In the genomic region with DNA sequence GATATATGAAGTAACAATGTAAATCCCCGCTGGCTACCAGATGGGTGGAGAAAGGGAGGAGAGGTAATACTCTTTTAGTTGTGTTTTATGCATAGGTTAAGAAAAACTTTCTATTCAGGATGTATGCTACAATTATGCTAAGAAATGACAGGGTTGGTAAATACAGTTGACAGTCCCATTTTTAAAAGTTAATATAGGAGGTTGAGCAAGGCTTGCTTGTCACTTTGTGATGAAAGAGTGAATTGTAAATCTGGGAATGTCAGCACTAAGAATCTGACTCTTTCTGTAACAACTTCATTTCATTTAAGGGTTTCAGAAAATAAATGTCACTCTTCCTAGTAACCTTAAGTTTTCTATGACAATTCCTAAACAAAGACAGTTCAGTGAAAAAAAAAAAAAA, we compare ENCODE assay signal across 24 cellular contexts. TPM values are rescaled to one million over a fixed set of nuclear protein-coding genes. Genes with fewer than 3 reads are reported as not detected.
"Had no signal": no experiment of that assay in that cellular context is flagged by ENCODE, and none has a peak within 500 bp of the region (broad histone marks: within the 10 kb centered on the region; RNA-seq: fewer than 3 reads in every experiment).

No MANE protein-coding gene starts in this region.

- H3K9me3 ChIP-seq: esophagus squamous epithelium, gastroesophageal sphincter, neutrophil, psoas muscle, right lobe of liver, tibial artery, upper lobe of right lung, vagina had no signal

- H3K27me3 Mint-ChIP-seq: natural killer cell treated with Interleukin-12 subunit alpha and Interleukin-12 subunit beta and Interleukin-15 and Interleukin-18, amount 100 ng/mL, for 72 hours; stimulated activated memory B cell treated with anti-CD40 and anti-IgM and Interleukin-4, amounts not matched to agents 10 μg/mL and 1 μg/mL and 100 μg/mL, for 72 hours; stimulated activated naive CD8-positive, alpha-beta T cell treated with anti-CD3 and anti-CD28 coated beads, Interleukin-15, Interleukin-2, amounts not matched to agents 100 ng/mL and 50 ng/mL, for 24 hours had no signal

- H3K9me3 Mint-ChIP-seq: stimulated activated memory B cell treated with anti-CD40 and anti-IgM and Interleukin-4, amounts not matched to agents 10 μg/mL and 1 μg/mL and 100 μg/mL, for 72 hours had no signal

- H3K4me3 ChIP-seq: esophagus squamous epithelium, gastroesophageal sphincter, lung, psoas muscle, right lobe of liver, tibial artery, upper lobe of right lung, vagina had no signal

- H3K36me3 Mint-ChIP-seq: natural killer cell treated with Interleukin-12 subunit alpha and Interleukin-12 subunit beta and Interleukin-15 and Interleukin-18, amount 100 ng/mL, for 72 hours; stimulated activated memory B cell treated with anti-CD40 and anti-IgM and Interleukin-4, amounts not matched to agents 10 μg/mL and 1 μg/mL and 100 μg/mL, for 72 hours had no signal

- H3K36me3 ChIP-seq: esophagus squamous epithelium, gastroesophageal sphincter, neutrophil, right lobe of liver, tibial artery, upper lobe of right lung, vagina had no signal

- H3K4me1 ChIP-seq: gastroesophageal sphincter, psoas muscle, right lobe of liver, tibial artery, upper lobe of right lung, vagina had no signal

- H3K27ac Mint-ChIP-seq: natural killer cell treated with Interleukin-12 subunit alpha and Interleukin-12 subunit beta and Interleukin-15 and Interleukin-18, amount 100 ng/mL, for 72 hours; stimulated activated memory B cell treated with anti-CD40 and anti-IgM and Interleukin-4, amounts not matched to agents 10 μg/mL and 1 μg/mL and 100 μg/mL, for 72 hours; stimulated activated naive CD8-positive, alpha-beta T cell treated with anti-CD3 and anti-CD28 coated beads, Interleukin-15, Interleukin-2, amounts not matched to agents 100 ng/mL and 50 ng/mL, for 24 hours had no signal

- H3K27ac ChIP-seq: epithelial cell of prostate, esophagus squamous epithelium, gastroesophageal sphincter, neutrophil, psoas muscle, right lobe of liver, tibial artery, upper lobe of right lung, vagina had no signal

- H3K4me1 Mint-ChIP-seq: stimulated activated memory B cell treated with anti-CD40 and anti-IgM and Interleukin-4, amounts not matched to agents 10 μg/mL and 1 μg/mL and 100 μg/mL, for 72 hours had no signal

- H3K4me3 Mint-ChIP-seq: natural killer cell treated with Interleukin-12 subunit alpha and Interleukin-12 subunit beta and Interleukin-15 and Interleukin-18, amount 100 ng/mL, for 72 hours; stimulated activated memory B cell treated with anti-CD40 and anti-IgM and Interleukin-4, amounts not matched to agents 10 μg/mL and 1 μg/mL and 100 μg/mL, for 72 hours; stimulated activated naive CD8-positive, alpha-beta T cell treated with anti-CD3 and anti-CD28 coated beads, Interleukin-15, Interleukin-2, amounts not matched to agents 100 ng/mL and 50 ng/mL, for 24 hours had no signal

- H3K27me3 ChIP-seq: esophagus squamous epithelium, gastroesophageal sphincter, neutrophil, right lobe of liver, tibial artery, upper lobe of right lung, vagina had no signal

- ATAC-seq: gastroesophageal sphincter; left cardiac atrium; left ventricle myocardium superior; natural killer cell treated with Interleukin-12 subunit alpha and Interleukin-12 subunit beta and Interleukin-15 and Interleukin-18, amount 100 ng/mL, for 72 hours; psoas muscle; right lobe of liver; stimulated activated memory B cell treated with anti-CD40 and anti-IgM and Interleukin-4, amounts not matched to agents 10 μg/mL and 1 μg/mL and 100 μg/mL, for 72 hours; upper lobe of right lung had no signal

- DNase-seq: effector memory CD4-positive, alpha-beta T cell; esophagus squamous epithelium; foreskin fibroblast; glutamatergic neuron; kidney; left cardiac atrium; left ventricle myocardium superior; mesenchymal stem cell; midbrain; psoas muscle; retina; right lobe of liver; stimulated activated CD4-positive, alpha-beta T cell treated with anti-CD3 and anti-CD28 coated beads, Interleukin-4, amount 100 ng/mL, for 1 hour; tibial artery; upper lobe of right lung had no signal

RNA-seq across cellular contexts. Expression of a gene that starts 59.8 kb away (rescaled TPM):
- total RNA-seq: natural killer cell treated with Interleukin-12 subunit alpha and Interleukin-12 subunit beta and Interleukin-15 and Interleukin-18, amount 100 ng/mL, for 72 hours; osteoblast had no signal
